In genomic region chr12:68331869-68332725, GRCh38 we compare ENCODE assay signal across 1 cellular context.
TF ChIP-seq lines count a peak whose summit lies in the region.

TSS of gene MDM1 (minus strand) at chr12:68332362. CDS start at chr12:68332245, 117 bp downstream.

TF ChIP-seq in HepG2, 621 proteins besides CTCF, POLR2A, EP300 and RAD21 (continued from another document and continues in another):
- TF ChIP-seq AHDC1 (CRISPR knock-in tag; IDR thresholded peaks at IDR 0.05; ENCODE audit: borderline replicate concordance) (no peak), IRF2 (CRISPR knock-in tag; IDR thresholded peaks at IDR 0.05) (0 out of 2 replicates have a peak, but pooled peaks have one; percentile 15), ZNF512 (CRISPR knock-in tag; IDR thresholded peaks at IDR 0.05) (no peak), ZNF577 (CRISPR knock-in tag; IDR thresholded peaks at IDR 0.05; ENCODE audit: borderline replicate concordance, low read depth) (no peak), HMG20B (CRISPR knock-in tag; conservative IDR thresholded peaks at IDR 0.05) (no peak), KLF6 (CRISPR knock-in tag; IDR thresholded peaks at IDR 0.05) (no peak), ZNF264 (CRISPR knock-in tag; IDR thresholded peaks at IDR 0.05) (no peak), NCOA5 (CRISPR knock-in tag; IDR thresholded peaks at IDR 0.05) (no peak), KMT2A (CRISPR knock-in tag; IDR thresholded peaks at IDR 0.05) (peak; percentile 60; the same call in 1 of the 2 replicates), MED8 (CRISPR knock-in tag; IDR thresholded peaks at IDR 0.05; ENCODE audit: insufficient replicate concordance) (no peak), STAT5B (CRISPR knock-in tag; IDR thresholded peaks at IDR 0.05) (no peak), ARID4A (CRISPR knock-in tag; IDR thresholded peaks at IDR 0.05; ENCODE audit: borderline replicate concordance) (peak; percentile 84), ZNF576 (CRISPR knock-in tag; IDR thresholded peaks at IDR 0.05) (no peak), TFE3 (CRISPR knock-in tag; IDR thresholded peaks at IDR 0.05) (no peak), SIN3A (IDR thresholded peaks at IDR 0.05; ENCODE audit: borderline replicate concordance, low read depth, low read length) (peak; percentile 69; the same call in 1 of the 2 replicates), ZFX (CRISPR knock-in tag; IDR thresholded peaks at IDR 0.05; ENCODE audit: low read depth) (peak; percentile 48; the same call in 1 of the 2 replicates), ZNF841 (CRISPR knock-in tag; IDR thresholded peaks at IDR 0.05; ENCODE audit: borderline replicate concordance) (no peak), ASH2L (IDR thresholded peaks at IDR 0.05; ENCODE audit: insufficient read length, low read depth, low read length) (peak; percentile 70), ZNF850 (CRISPR knock-in tag; conservative IDR thresholded peaks at IDR 0.05) (no peak), ZFP36L1 (CRISPR knock-in tag; IDR thresholded peaks at IDR 0.05) (0 out of 2 replicates have a peak, but pooled peaks have one; percentile 57), HOXA7 (CRISPR knock-in tag; IDR thresholded peaks at IDR 0.05) (no peak), TSC22D2 (CRISPR knock-in tag; IDR thresholded peaks at IDR 0.05; ENCODE audit: borderline replicate concordance) (no peak), ZFP82 (CRISPR knock-in tag; IDR thresholded peaks at IDR 0.05; ENCODE audit: borderline replicate concordance) (no peak), ZNF784 (CRISPR knock-in tag; IDR thresholded peaks at IDR 0.05; ENCODE audit: borderline replicate concordance) (peak; percentile 23; the same call in 1 of the 2 replicates), TAF1 (CRISPR knock-in tag; IDR thresholded peaks at IDR 0.05) (peak; percentile 49; the same call in 1 of the 2 replicates), IRX3 (CRISPR knock-in tag; IDR thresholded peaks at IDR 0.05; ENCODE audit: borderline replicate concordance, low read depth) (no peak), GTF2F1 (IDR thresholded peaks at IDR 0.05; ENCODE audit: low read length) (no peak), PAF1 (CRISPR knock-in tag; IDR thresholded peaks at IDR 0.05) (no peak), ZBTB4 (CRISPR knock-in tag; IDR thresholded peaks at IDR 0.05; ENCODE audit: borderline replicate concordance) (no peak), PRPF4 (IDR thresholded peaks at IDR 0.05; ENCODE audit: low read depth, low read length, poor library complexity, severe bottlenecking) (no peak), KDM3A (CRISPR knock-in tag; IDR thresholded peaks at IDR 0.05; ENCODE audit: low read depth) (peak; percentile 44; the same call in 1 of the 2 replicates), ZNF292 (CRISPR knock-in tag; IDR thresholded peaks at IDR 0.05; ENCODE audit: borderline replicate concordance, low read depth) (peak; percentile 44; the same call in 1 of the 2 replicates), ZNF333 (CRISPR knock-in tag; IDR thresholded peaks at IDR 0.05; ENCODE audit: borderline replicate concordance) (0 out of 2 replicates have a peak, but pooled peaks have one; percentile 10), RXRA (CRISPR knock-in tag; IDR thresholded peaks at IDR 0.05) (no peak; the same call in 1 of the 2 replicates), CSRNP1 (CRISPR knock-in tag; IDR thresholded peaks at IDR 0.05) (no peak), ZNF775 (CRISPR knock-in tag; IDR thresholded peaks at IDR 0.05; ENCODE audit: borderline replicate concordance) (no peak), NFE2L1 (CRISPR knock-in tag; IDR thresholded peaks at IDR 0.05; ENCODE audit: borderline replicate concordance) (no peak), ONECUT2 (CRISPR knock-in tag; IDR thresholded peaks at IDR 0.05) (no peak), MLLT10 (CRISPR knock-in tag; IDR thresholded peaks at IDR 0.05) (no peak), HNF4A (CRISPR knock-in tag; IDR thresholded peaks at IDR 0.05) (0 out of 2 replicates have a peak, but pooled peaks have one; percentile 15), MEIS1 (CRISPR knock-in tag; IDR thresholded peaks at IDR 0.05; ENCODE audit: borderline replicate concordance) (no peak), SRF (IDR thresholded peaks at IDR 0.05; ENCODE audit: low read depth, low read length) (no peak), SP2 (CRISPR knock-in tag; IDR thresholded peaks at IDR 0.05) (peak; percentile 90), ATF7-NPFF (CRISPR knock-in tag; IDR thresholded peaks at IDR 0.05; ENCODE audit: low read depth) (peak; percentile 62; the same call in 1 of the 2 replicates), MAF1 (CRISPR knock-in tag; IDR thresholded peaks at IDR 0.05; ENCODE audit: borderline replicate concordance) (no peak), KAT8 (CRISPR knock-in tag; IDR thresholded peaks at IDR 0.05) (peak; percentile 76), ZNF382 (CRISPR knock-in tag; IDR thresholded peaks at IDR 0.05; ENCODE audit: borderline replicate concordance) (no peak)
